Comparison of ENCODE assay signal across 1 cellular context in the genomic region with DNA sequence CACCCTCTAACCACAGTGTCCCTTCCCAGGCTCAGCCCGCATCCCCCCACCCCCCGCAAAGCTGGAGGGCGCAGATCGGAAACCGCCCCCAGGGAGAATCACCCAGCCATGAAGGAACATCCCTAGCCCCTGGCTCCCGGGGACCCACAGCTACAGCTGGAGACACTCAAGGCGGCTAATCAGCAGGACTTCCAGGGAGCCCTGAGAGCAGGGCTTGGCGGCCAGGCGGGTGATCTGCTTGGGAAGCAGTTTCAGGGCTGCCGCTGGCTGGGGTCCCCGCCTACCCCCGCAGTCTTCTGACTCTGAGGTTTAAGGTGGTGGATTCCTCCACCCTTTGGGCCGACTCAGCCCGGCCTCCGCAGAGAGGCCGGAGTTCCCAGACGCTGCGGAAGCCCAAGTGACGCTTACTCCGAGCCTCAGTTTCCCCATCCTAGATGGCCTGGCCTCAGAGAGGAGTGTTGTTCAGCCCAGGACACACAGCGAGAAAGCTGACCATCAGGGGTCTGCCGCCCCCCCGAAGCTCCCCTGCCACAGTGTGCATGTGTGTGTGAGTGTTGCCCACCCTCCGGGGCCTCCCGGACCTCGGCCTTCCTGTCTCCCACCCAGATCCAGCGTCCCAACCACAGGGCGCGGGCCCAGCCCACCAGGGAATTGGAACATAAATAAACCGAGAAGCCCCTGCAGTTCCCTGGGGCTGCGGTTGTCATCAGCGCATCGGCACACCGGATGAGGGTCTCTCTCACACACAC.
TF ChIP-seq lines count a peak whose summit lies in the region.

No MANE protein-coding gene starts in this region.

TF ChIP-seq in liver, 16 proteins besides CTCF, POLR2A, EP300 and RAD21 (continued from another document):
- TF ChIP-seq, protein P1, sequence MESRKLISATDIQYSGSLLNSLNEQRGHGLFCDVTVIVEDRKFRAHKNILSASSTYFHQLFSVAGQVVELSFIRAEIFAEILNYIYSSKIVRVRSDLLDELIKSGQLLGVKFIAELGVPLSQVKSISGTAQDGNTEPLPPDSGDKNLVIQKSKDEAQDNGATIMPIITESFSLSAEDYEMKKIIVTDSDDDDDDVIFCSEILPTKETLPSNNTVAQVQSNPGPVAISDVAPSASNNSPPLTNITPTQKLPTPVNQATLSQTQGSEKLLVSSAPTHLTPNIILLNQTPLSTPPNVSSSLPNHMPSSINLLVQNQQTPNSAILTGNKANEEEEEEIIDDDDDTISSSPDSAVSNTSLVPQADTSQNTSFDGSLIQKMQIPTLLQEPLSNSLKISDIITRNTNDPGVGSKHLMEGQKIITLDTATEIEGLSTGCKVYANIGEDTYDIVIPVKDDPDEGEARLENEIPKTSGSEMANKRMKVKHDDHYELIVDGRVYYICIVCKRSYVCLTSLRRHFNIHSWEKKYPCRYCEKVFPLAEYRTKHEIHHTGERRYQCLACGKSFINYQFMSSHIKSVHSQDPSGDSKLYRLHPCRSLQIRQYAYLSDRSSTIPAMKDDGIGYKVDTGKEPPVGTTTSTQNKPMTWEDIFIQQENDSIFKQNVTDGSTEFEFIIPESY (IDR thresholded peaks at IDR 0.05), result no peak
- TF ChIP-seq EGR1 (IDR thresholded peaks at IDR 0.05; ENCODE audit: low read depth in 2 of 2), result no peak
